In genomic region chr12:51837286-51837685, GRCh38 we compare ENCODE assay signal across 21 cellular contexts. TPM values are rescaled to one million over a fixed set of nuclear protein-coding genes. Genes with fewer than 3 reads are reported as not detected.
"Had no signal": no experiment of that assay in that cellular context is flagged by ENCODE, and none has a peak within 500 bp of the region (broad histone marks: within the 10 kb centered on the region; RNA-seq: fewer than 3 reads in every experiment).

No MANE protein-coding gene starts in this region.

- H3K36me3 Mint-ChIP-seq: activated naive CD8-positive, alpha-beta T cell; stimulated activated memory B cell treated with anti-CD40 and anti-IgM and Interleukin-4, amounts not matched to agents 10 μg/mL and 1 μg/mL and 100 μg/mL, for 72 hours had no signal

- H3K4me3 Mint-ChIP-seq: activated naive CD8-positive, alpha-beta T cell; activated T-cell treated with anti-CD3 and anti-CD28 coated beads, Interleukin-2, amount 50 U/mL, for 72 hours; stimulated activated memory B cell treated with anti-CD40 and anti-IgM and Interleukin-4, amounts not matched to agents 10 μg/mL and 1 μg/mL and 100 μg/mL, for 72 hours had no signal

- H3K9me3 ChIP-seq: body of pancreas, left lung, ovary, spleen, testis, upper lobe of left lung had no signal

- DNase-seq: activated CD4-positive, CD25-positive, alpha-beta regulatory T cell treated with anti-CD3 and anti-CD28 coated beads, Interleukin-2, amount 50 U/mL, for 72 hours; activated CD8-positive, alpha-beta memory T cell treated with anti-CD3 and anti-CD28 coated beads for 24 hours; activated gamma-delta T cell treated with Interleukin-2 at 50 U/mL for 16 hours; activated T-cell treated with anti-CD3 and anti-CD28 coated beads, Interleukin-2, amount 50 U/mL, for 72 hours; body of pancreas; foreskin fibroblast; kidney; left lung; ovary; spleen; stimulated activated CD4-positive, alpha-beta T cell treated with anti-CD3 and anti-CD28 coated beads, Interleukin-4, amount 100 ng/mL, for 4 hours; testis had no signal

- H3K27me3 ChIP-seq: body of pancreas, hepatocyte, ovary, testis, upper lobe of left lung had no signal

- H3K4me1 ChIP-seq: body of pancreas, testis had no signal

- H3K9me3 Mint-ChIP-seq: activated T-cell treated with anti-CD3 and anti-CD28 coated beads, Interleukin-2, amount 50 U/mL, for 72 hours; stimulated activated memory B cell treated with anti-CD40 and anti-IgM and Interleukin-4, amounts not matched to agents 10 μg/mL and 1 μg/mL and 100 μg/mL, for 72 hours had no signal

- H3K36me3 ChIP-seq: left lung, ovary, spleen, upper lobe of left lung had no signal

- H3K27ac Mint-ChIP-seq: activated naive CD8-positive, alpha-beta T cell; activated T-cell treated with anti-CD3 and anti-CD28 coated beads, Interleukin-2, amount 50 U/mL, for 72 hours; stimulated activated memory B cell treated with anti-CD40 and anti-IgM and Interleukin-4, amounts not matched to agents 10 μg/mL and 1 μg/mL and 100 μg/mL, for 72 hours had no signal

- H3K4me3 ChIP-seq: body of pancreas, hepatocyte, left lung, ovary, spleen, testis, upper lobe of left lung had no signal

- H3K27ac ChIP-seq: body of pancreas, epithelial cell of prostate, hepatocyte, left lung, ovary, spleen, testis, upper lobe of left lung had no signal

RNA-seq across cellular contexts. Expression of gene ANKRD33, which starts 50.6 kb away (rescaled TPM):
- total RNA-seq: activated T-cell treated with anti-CD3 and anti-CD28 coated beads, Interleukin-2, amount 50 U/mL, for 72 hours; body of pancreas; cardiac septum; hepatocyte; kidney; left lung; lung microvascular endothelial cell; myocyte; ovary; spleen; T-helper 1 cell treated with Interleukin-12 subunit alpha and Interleukin-12 subunit beta and Interleukin-4 antibody, amounts not matched to agents 30 ng/mL and 1 ng/mL, for 36 hours; upper lobe of left lung had no signal
